8 cellular contexts compared by ENCODE assay signal in genomic region chr14:77616133-77616453, GRCh38. TPM values are rescaled to one million over a fixed set of nuclear protein-coding genes. Genes with fewer than 3 reads are reported as not detected.
DNase-seq lines count a peak whose midpoint lies in the region; ATAC-seq, FAIRE-seq and TF ChIP-seq lines count a peak whose summit lies in the region.

No MANE protein-coding gene starts in this region.

- H3K4me1 ChIP-seq in kidney (ENCODE audit: control insufficient read depth in 1 of 2, insufficient read depth in 1 of 2, low read depth in 1 of 2, low read length in 2 of 2) = peaks cover 2 to 11% of the 10 kb centered on the region in 2 donors
- peaks cover 4 to 26% (median 20%) of the 10 kb centered on the region in 5 donors for H3K4me1 ChIP-seq in subcutaneous abdominal adipose tissue (ENCODE audit: control insufficient read depth in 5 of 5, insufficient read depth in 5 of 5, low read length in 5 of 5)

- no peaks in the 10 kb centered on the region for H3K27me3 ChIP-seq in subcutaneous abdominal adipose tissue (ENCODE audit: control insufficient read depth in 5 of 5, insufficient read depth in 4 of 5, low read length in 5 of 5)

- ATAC-seq in HG03039 (IDR thresholded peaks at IDR 0.05; ENCODE audit: unreplicated experiment) = peak; percentile 1
- ATAC-seq in activated naive CD4-positive, alpha-beta T cell treated with anti-CD3 and anti-CD28 coated beads, Interleukin-2, amount 50 U/mL, for 72 hours = no peak

- no peaks in the 10 kb centered on the region for H3K9me3 ChIP-seq in kidney (ENCODE audit: control insufficient read depth in 1 of 2, low read length in 2 of 2)
- H3K9me3 ChIP-seq in subcutaneous abdominal adipose tissue (ENCODE audit: control insufficient read depth in 5 of 5, low read length in 5 of 5) = no peaks in the 10 kb centered on the region

- intact Hi-C loops in kidney (cut with DNase I) = no loop called here

- H3K9ac ChIP-seq in kidney (ENCODE audit: low read length in 2 of 2) = peak overlapping the region; percentile 45 to 87
- H3K9ac ChIP-seq in subcutaneous abdominal adipose tissue (ENCODE audit: low read length in 5 of 5) = peak overlapping the region; percentile 79 to 85 (median 84)

- peak overlapping the region; percentile 87 to 91 for H3K4me3 ChIP-seq in kidney (ENCODE audit: low read length in 2 of 2)
- peak overlapping the region; percentile 73 to 91 (median 81) for H3K4me3 ChIP-seq in subcutaneous abdominal adipose tissue (ENCODE audit: low read depth in 1 of 5, low read length in 5 of 5)

- H3K36me3 ChIP-seq in kidney (ENCODE audit: control insufficient read depth in 1 of 2, insufficient read depth in 2 of 2, low read length in 2 of 2) (no peaks in the 10 kb centered on the region), subcutaneous abdominal adipose tissue (ENCODE audit: control insufficient read depth in 5 of 5, insufficient read depth in 5 of 5, low read length in 5 of 5) (no peaks in the 10 kb centered on the region)

- no peak for FAIRE-seq in GM12891 (lab: Jason Lieb, UNC)
- FAIRE-seq in kidney (lab: Jason Lieb, UNC) = no peak

- TF ChIP-seq CTCF in kidney (IDR thresholded peaks at IDR 0.05; ENCODE audit: borderline replicate concordance, extremely low read depth, insufficient read depth) = no peak

- peak; percentile 19 for DNase-seq in GM12891 (ENCODE audit: insufficient read length, low spot score)
- DNase-seq in activated naive CD4-positive, alpha-beta T cell treated with anti-CD3 and anti-CD28 coated beads, Interleukin-2, amount 50 U/mL, for 72 hours (ENCODE audit: low spot score in 2 of 2) = no peak
- DNase-seq in kidney = no peak
- no peak for DNase-seq in SKM-1 treated with dmso at 0.1 percent for 144 hours (lab: John Stamatoyannopoulos, UW; ENCODE audit: unreplicated experiment)
- no peak for DNase-seq in OCI-M2 (lab: John Stamatoyannopoulos, UW; ENCODE audit: unreplicated experiment)
- no peak for DNase-seq in NCI-H2196 treated with DMSO at 0.1 percent for 48 hours (lab: John Stamatoyannopoulos, UW; ENCODE audit: unreplicated experiment)

- peak overlapping the region; percentile 85 to 96 for H3K27ac Mint-ChIP-seq in activated naive CD4-positive, alpha-beta T cell treated with anti-CD3 and anti-CD28 coated beads, Interleukin-2, amount 50 U/mL, for 72 hours

- no peaks in the 10 kb centered on the region for H3K9me3 Mint-ChIP-seq in activated naive CD4-positive, alpha-beta T cell treated with anti-CD3 and anti-CD28 coated beads, Interleukin-2, amount 50 U/mL, for 72 hours

- no peak for TF ChIP-seq POLR2A in GM12891 (IDR thresholded peaks at IDR 0.05; ENCODE audit: low read depth, low read length)

- peak overlapping the region; percentile 78 to 81 for H3K27ac ChIP-seq in kidney (ENCODE audit: low read depth in 2 of 2, low read length in 2 of 2)
- H3K27ac ChIP-seq in subcutaneous abdominal adipose tissue (ENCODE audit: low read depth, low read length) = peak overlapping the region; percentile 74

- peaks cover 11 to 20% of the 10 kb centered on the region in 2 donors for H3K36me3 Mint-ChIP-seq in activated naive CD4-positive, alpha-beta T cell treated with anti-CD3 and anti-CD28 coated beads, Interleukin-2, amount 50 U/mL, for 72 hours

TF ChIP-seq in GM12891, 5 proteins besides CTCF, POLR2A, EP300 and RAD21:
- TF ChIP-seq SPI1 (IDR thresholded peaks at IDR 0.05; ENCODE audit: low read depth, low read length) = no peak
- TF ChIP-seq PAX5 (IDR thresholded peaks at IDR 0.05; ENCODE audit: insufficient read depth, low read length, severe bottlenecking) = no peak
- TF ChIP-seq POU2F2 (IDR thresholded peaks at IDR 0.05; ENCODE audit: low read depth, low read length) = no peak
- no peak for TF ChIP-seq TAF1 (IDR thresholded peaks at IDR 0.05; ENCODE audit: low read depth, low read length)
- TF ChIP-seq POLR2AphosphoS5 (IDR thresholded peaks at IDR 0.05; ENCODE audit: low read depth, low read length) = no peak

RNA-seq across cellular contexts. Expression of gene SPTLC2, which starts 0.3 kb away (rescaled TPM):
- 9.7 TPM for polyA plus RNA-seq in GM12891 (2012; ENCODE audit: low read depth, missing spikeins)
- total RNA-seq in activated naive CD4-positive, alpha-beta T cell treated with anti-CD3 and anti-CD28 coated beads, Interleukin-2, amount 50 U/mL, for 72 hours = 10 to 100 TPM; 18.8 to 25.8 TPM
- total RNA-seq in kidney = 66.1 TPM
- 17.0 TPM for polyA plus RNA-seq in kidney (ENCODE audit: insufficient read depth, low read depth, low replicate concordance)
